In genomic region chr11:115324569-115325432, GRCh38 we compare ENCODE assay signal across 7 cellular contexts.
DNase-seq lines count a peak whose midpoint lies in the region; ATAC-seq and TF ChIP-seq lines count a peak whose summit lies in the region.

No MANE protein-coding gene starts in this region.

- no peaks in the 10 kb centered on the region for H3F3A ChIP-seq in Loucy (ENCODE audit: low read depth)

- no peaks in the 10 kb centered on the region for H3K36me3 ChIP-seq in Loucy (ENCODE audit: insufficient read depth, low read length)
- no peaks in the 10 kb centered on the region for H3K36me3 ChIP-seq in Peyer's patch
- H3K36me3 ChIP-seq in colonic mucosa, result no peaks in the 10 kb centered on the region
- no peaks in the 10 kb centered on the region for H3K36me3 ChIP-seq in left lung
- no peaks in the 10 kb centered on the region for H3K36me3 ChIP-seq in tibial nerve

- H3K27me3 ChIP-seq in Loucy (ENCODE audit: insufficient read depth, low read length, poor library complexity, severe bottlenecking) (no peaks in the 10 kb centered on the region), Peyer's patch (no peaks in the 10 kb centered on the region), colonic mucosa (no peaks in the 10 kb centered on the region), left lung (no peaks in the 10 kb centered on the region), tibial nerve (no peaks in the 10 kb centered on the region)

- H2AFZ ChIP-seq in Loucy (ENCODE audit: low read length), result peak overlapping the region; percentile 93

- H3K4me1 ChIP-seq in Loucy (ENCODE audit: insufficient read depth, low read length, poor library complexity, severe bottlenecking), result no peaks in the 10 kb centered on the region
- no peaks in the 10 kb centered on the region for H3K4me1 ChIP-seq in Peyer's patch
- no peaks in the 10 kb centered on the region for H3K4me1 ChIP-seq in colonic mucosa
- H3K4me1 ChIP-seq in left lung, result peaks cover 3 to 7% of the 10 kb centered on the region in 2 donors
- peaks cover 0 to 16% (median 6%) of the 10 kb centered on the region in 4 donors for H3K4me1 ChIP-seq in tibial nerve

- no peak for TF ChIP-seq EP300 in tibial nerve (IDR thresholded peaks at IDR 0.05)

- H3K27ac ChIP-seq in Peyer's patch, result no peak overlapping the region
- H3K27ac ChIP-seq in colonic mucosa, result no peak overlapping the region
- H3K27ac ChIP-seq in left lung, result no peak overlapping the region
- no peak overlapping the region for H3K27ac ChIP-seq in tibial nerve

- peak; percentile 85 for TF ChIP-seq CTCF in Loucy (conservative IDR thresholded peaks at IDR 0.05; ENCODE audit: low read length)
- peak in 5 of 6 experiments; percentile 40 to 87 (median 79) for TF ChIP-seq CTCF in Peyer's patch (IDR thresholded peaks at IDR 0.05)
- peak; percentile 71 for TF ChIP-seq CTCF in colonic mucosa (IDR thresholded peaks at IDR 0.05)
- peak; percentile 68 to 81 for TF ChIP-seq CTCF in left lung (IDR thresholded peaks at IDR 0.05)
- peak; percentile 58 to 77 (median 72) for TF ChIP-seq CTCF in tibial nerve (IDR thresholded peaks at IDR 0.05)

- ATAC-seq in GM21526 (IDR thresholded peaks at IDR 0.05; ENCODE audit: low FRiP score, unreplicated experiment), result peak; percentile 80
- ATAC-seq in left lung, result peak; percentile 87

- DNase-seq in EH (ENCODE audit: low read depth), result peak; percentile 65
- peak in 1 of 3 donors; percentile 68 for DNase-seq in Peyer's patch
- DNase-seq in colonic mucosa, result peak; percentile 36
- DNase-seq in left lung, result no peak
- peak in 1 of 2 donors; percentile 22 for DNase-seq in tibial nerve (ENCODE audit: low spot score in 2 of 2)

- no peaks in the 10 kb centered on the region for H3K9me3 ChIP-seq in Loucy (ENCODE audit: insufficient read depth, low read depth, low read length)
- no peaks in the 10 kb centered on the region for H3K9me3 ChIP-seq in Peyer's patch
- H3K9me3 ChIP-seq in colonic mucosa, result no peaks in the 10 kb centered on the region
- H3K9me3 ChIP-seq in left lung, result no peaks in the 10 kb centered on the region
- no peaks in the 10 kb centered on the region for H3K9me3 ChIP-seq in tibial nerve

- TF ChIP-seq POLR2A in Peyer's patch (IDR thresholded peaks at IDR 0.05), result no peak
- no peak for TF ChIP-seq POLR2A in tibial nerve (IDR thresholded peaks at IDR 0.05)

- WGBS in tibial nerve, 2 donors, result 51 to 54% methylated on average over 12 of the region's 12 CpGs

- H3K79me2 ChIP-seq in Loucy (ENCODE audit: insufficient read depth, low read length), result no peaks in the 10 kb centered on the region

- peak overlapping the region; percentile 34 for H3K4me2 ChIP-seq in Loucy (ENCODE audit: low read depth, low read length, poor library complexity, severe bottlenecking)

- H3K9ac ChIP-seq in Loucy (ENCODE audit: low read depth, low read length, poor library complexity, severe bottlenecking) (no peak overlapping the region), colonic mucosa (ENCODE audit: low read depth in 2 of 2, low read length in 2 of 2) (no peak overlapping the region)

- no peaks in the 10 kb centered on the region for H3K9me2 ChIP-seq in Loucy (replicated peaks; ENCODE audit: low read depth, low read length)

- intact Hi-C loops in colonic mucosa (cut with DNase I), result loop anchor here (5.0 kb wide), 1 partner anchor 952 kb away; no protein-coding TSS in a partner anchor
- intact Hi-C loops in left lung (cut with DNase I), result no loop called here

- H3K4me3 ChIP-seq in Loucy (ENCODE audit: low read length, poor library complexity, severe bottlenecking) (no peak overlapping the region), Peyer's patch (no peak overlapping the region), colonic mucosa (no peak overlapping the region), left lung (no peak overlapping the region), tibial nerve (peak overlapping the region in 1 of 4 donors; percentile 17)

- H4K20me1 ChIP-seq in Loucy (ENCODE audit: insufficient read depth, low read length, poor library complexity, severe bottlenecking), result no peaks in the 10 kb centered on the region

Comparison
In these comparisons a context has a peak if more than half of its experiments do, and no peak if none do; other contexts are left out.
1. DNase-seq: peak in EH (single experiment) and colonic mucosa (single experiment); none in left lung (0 of 2).
2. Peak in every context shown above with its lines, with median percentiles within 50 percentile points of each other: CTCF ChIP-seq.